ENCODE assay signal across 7 cellular contexts in genomic region chr19:49916839-49917733, GRCh38. TPM values are rescaled to one million over a fixed set of nuclear protein-coding genes. Genes with fewer than 3 reads are reported as not detected.
DNase-seq lines count a peak whose midpoint lies in the region; ATAC-seq and TF ChIP-seq lines count a peak whose summit lies in the region.
"Had no signal": no experiment of that assay in that cellular context is flagged by ENCODE, and none has a peak within 500 bp of the region (broad histone marks: within the 10 kb centered on the region; RNA-seq: fewer than 3 reads in every experiment).

No MANE protein-coding gene starts in this region.

- ATAC-seq in GM23338 (peak; percentile 45), activated B cell treated with CpG ODN at 0.5 μM for 24 hours (ENCODE audit: low read depth) (peak; percentile 74)
- ATAC-seq: left ventricle myocardium superior had no signal

- H3K4me2 ChIP-seq in GM23338, result no peak overlapping the region

- TF ChIP-seq POLR2A in ovary (IDR thresholded peaks at IDR 0.05) (no peak), stomach (IDR thresholded peaks at IDR 0.05) (no peak)

- 0 out of 2 replicates have a peak, but pooled peaks cover 15% of the 10 kb centered on the region for H3F3A ChIP-seq in GM23338 (replicated peaks; ENCODE audit: low read depth)

- peaks cover 2% of the 10 kb centered on the region; the same call in 1 of the 2 replicates for H3K4me1 ChIP-seq in GM23338 (ENCODE audit: insufficient read depth)
- H3K4me1 ChIP-seq in ovary (ENCODE audit: insufficient read depth), result peaks cover 9% of the 10 kb centered on the region
- peaks cover 0 to 3% (median 0%) of the 10 kb centered on the region in 4 donors for H3K4me1 ChIP-seq in stomach

- DNase-seq in GM23338 (ENCODE audit: low spot score) (peak; percentile 66), activated B cell treated with CpG ODN at 0.5 μM for 24 hours (peak; percentile 41), ovary (no peak), stomach (no peak), putamen (ENCODE audit: low spot score) (no peak)
- DNase-seq: left ventricle myocardium superior had no signal

- H3K9me3 Mint-ChIP-seq in GM23338 (peaks cover 5% of the 10 kb centered on the region), activated B cell treated with CpG ODN at 0.5 μM for 24 hours (no peaks in the 10 kb centered on the region), nephron (peaks cover 3% of the 10 kb centered on the region)

- peaks cover 26% of the 10 kb centered on the region for H3K4me1 Mint-ChIP-seq in GM23338
- H3K4me1 Mint-ChIP-seq in activated B cell treated with CpG ODN at 0.5 μM for 24 hours, result peaks cover 77% of the 10 kb centered on the region
- peaks cover 18% of the 10 kb centered on the region for H3K4me1 Mint-ChIP-seq in nephron

- H3K27me3 Mint-ChIP-seq in GM23338 (ENCODE audit: insufficient read depth, low read depth, poor library complexity), result peaks cover 29% of the 10 kb centered on the region
- no peaks in the 10 kb centered on the region for H3K27me3 Mint-ChIP-seq in activated B cell treated with CpG ODN at 0.5 μM for 24 hours
- no peaks in the 10 kb centered on the region for H3K27me3 Mint-ChIP-seq in nephron (ENCODE audit: low read depth)

- H4K20me1 ChIP-seq in GM23338 (replicated peaks; ENCODE audit: insufficient read depth), result peaks cover 74% of the 10 kb centered on the region

- no peak overlapping the region for H3K27ac ChIP-seq in GM23338 (ENCODE audit: low read depth)
- no peak overlapping the region for H3K27ac ChIP-seq in ovary
- no peak overlapping the region for H3K27ac ChIP-seq in stomach

- no peak overlapping the region for H3K4me3 Mint-ChIP-seq in GM23338
- H3K4me3 Mint-ChIP-seq in activated B cell treated with CpG ODN at 0.5 μM for 24 hours, result peak overlapping the region; percentile 77
- H3K4me3 Mint-ChIP-seq in nephron, result peak overlapping the region in 1 of 3 experiments; percentile 44

- POLR2A ChIA-PET in activated B cell treated with CpG ODN at 0.5 μM for 24 hours (lab: Charles Lee), result interaction anchor here (0.6 to 14.0 kb wide), 14 partner anchors 8 to 1596 kb away, joined by 3 to 317 read pairs (median 7); partner anchors contain the start of genes AKT1S1, ATF5, IL4I1 and NUP62

- TF ChIP-seq CTCF in GM23338 (conservative IDR thresholded peaks at IDR 0.05; ENCODE audit: low read depth in 2 of 2), result peak; percentile 56 to 59
- TF ChIP-seq CTCF in activated B cell treated with CpG ODN at 0.5 μM for 24 hours (IDR thresholded peaks at IDR 0.05), result no peak
- TF ChIP-seq CTCF in nephron (IDR thresholded peaks at IDR 0.05; ENCODE audit: unreplicated experiment in 3 of 3), result peak; percentile 18 to 40 (median 25)
- no peak for TF ChIP-seq CTCF in ovary (IDR thresholded peaks at IDR 0.05)
- TF ChIP-seq CTCF in stomach (IDR thresholded peaks at IDR 0.05), result no peak

- H3K27ac Mint-ChIP-seq in GM23338 (peak overlapping the region; percentile 52; the same call in 1 of the 2 replicates), activated B cell treated with CpG ODN at 0.5 μM for 24 hours (peak overlapping the region; percentile 94), nephron (peak overlapping the region; percentile 23 to 61 (median 29))

- WGBS in ovary, 3 donors, result 85 to 87% (median 85%) methylated on average over 21 of the region's 21 CpGs
- 81 to 87% (median 84%) methylated on average over 21 of the region's 21 CpGs for WGBS in stomach, 5 donors

- intact Hi-C loops in activated B cell treated with CpG ODN at 0.5 μM for 24 hours (cut with micrococcal nuclease) (loop anchor here (1.0 to 2.0 kb wide), 3 partner anchors 14 to 27 kb away; no protein-coding TSS in a partner anchor), ovary (cut with DNase I) (no loop called here), stomach (cut with DNase I; ENCODE audit: low total_unique reads) (no loop called here)

- no peak overlapping the region for H2AFZ ChIP-seq in GM23338

- TF ChIP-seq EP300 in ovary (IDR thresholded peaks at IDR 0.05), result no peak
- no peak for TF ChIP-seq EP300 in stomach (IDR thresholded peaks at IDR 0.05)

- CTCF ChIA-PET in activated B cell treated with CpG ODN at 0.5 μM for 24 hours (lab: Charles Lee), result interaction anchor here (0.5 to 1.7 kb wide), 8 partner anchors 10 to 1655 kb away, joined by 3 to 16 read pairs (median 4); partner anchors contain the start of genes ATF5, IL4I1 and NUP62

- peaks cover 82% of the 10 kb centered on the region for H3K36me3 Mint-ChIP-seq in GM23338 (ENCODE audit: low read depth)
- H3K36me3 Mint-ChIP-seq in activated B cell treated with CpG ODN at 0.5 μM for 24 hours (ENCODE audit: low read depth), result peaks cover 74% of the 10 kb centered on the region
- peaks cover 62% of the 10 kb centered on the region for H3K36me3 Mint-ChIP-seq in nephron (ENCODE audit: low read depth)

- H3K9me2 ChIP-seq in GM23338 (ENCODE audit: insufficient read depth), result no peaks in the 10 kb centered on the region

- H3K27me3 ChIP-seq in GM23338 (ENCODE audit: insufficient read depth) (no peaks in the 10 kb centered on the region), ovary (no peaks in the 10 kb centered on the region), stomach (no peaks in the 10 kb centered on the region)

- peaks cover 84% of the 10 kb centered on the region for H3K79me2 ChIP-seq in GM23338 (replicated peaks; ENCODE audit: insufficient read depth)

- H3K36me3 ChIP-seq in GM23338 (ENCODE audit: insufficient read depth) (peaks cover 7% of the 10 kb centered on the region; the same call in 1 of the 2 replicates), ovary (no peaks in the 10 kb centered on the region), stomach (peaks cover 0 to 98% (median 78%) of the 10 kb centered on the region in 4 donors)

- H3K9me3 ChIP-seq in ovary (no peaks in the 10 kb centered on the region), stomach (no peaks in the 10 kb centered on the region)

- H3K4me3 ChIP-seq in GM23338 (no peak overlapping the region), ovary (no peak overlapping the region), stomach (no peak overlapping the region)

TF ChIP-seq in GM23338, 12 proteins besides CTCF, POLR2A, EP300 and RAD21 (continues in another document):
- TF ChIP-seq JUNB (IDR thresholded peaks at IDR 0.05; ENCODE audit: unreplicated experiment) (no peak), EZH2 (IDR thresholded peaks at IDR 0.05; ENCODE audit: low read depth, unreplicated experiment) (no peak), CREB1 (CRISPR knock-in tag; IDR thresholded peaks at IDR 0.05; ENCODE audit: low read depth) (no peak)

RNA-seq across cellular contexts. Expression of gene ATF5, which starts 11.9 kb away (rescaled TPM):
- total RNA-seq in GM23338 (2014; rRNA removed; shearing (Covaris generic)), result 7.4 and 8.2 TPM in 2 replicates
- polyA plus RNA-seq in GM23338 (2016; fragmentation: Nextera tagmentation; extraction: Ambion mirVana) (9.6 and 10.3 TPM in 2 replicates), ovary (10 to 100 TPM; 17.3 to 20.1 TPM), stomach (10 to 100 TPM; 20.0 to 40.3 (median 20.5) TPM)
- total RNA-seq in activated B cell treated with CpG ODN at 0.5 μM for 24 hours (198 and 199 TPM in 2 replicates), ovary (10 to 100 TPM in 5 of 7 donors, 1 to 10 TPM in 2; 4.3 to 23.5 (median 16.0) TPM), stomach (10 to 100 TPM in 1 of 5 donors, 1 to 10 TPM in 4; 2.2 to 13.9 (median 5.1) TPM)

RNA-seq across cellular contexts. Expression of gene NUP62, which starts 12.2 kb away (rescaled TPM):
- 87.7 and 99.4 TPM in 2 replicates for total RNA-seq in GM23338 (2014; rRNA removed; shearing (Covaris generic))
- polyA plus RNA-seq in GM23338 (2016; fragmentation: Nextera tagmentation; extraction: Ambion mirVana) (54.0 and 55.5 TPM in 2 replicates), ovary (10 to 100 TPM; 19.0 to 27.3 TPM), stomach (10 to 100 TPM; 13.7 to 17.0 (median 15.9) TPM)
- total RNA-seq in activated B cell treated with CpG ODN at 0.5 μM for 24 hours (96.8 and 114 TPM in 2 replicates), ovary (10 to 100 TPM; 18.7 to 47.7 (median 38.5) TPM), stomach (10 to 100 TPM in 3 of 5 donors, 1 to 10 TPM in 2; 5.3 to 58.0 (median 14.5) TPM)

RNA-seq across cellular contexts. Expression of gene IL4I1, which starts 20.4 kb away (rescaled TPM):
- total RNA-seq in GM23338 (2014; rRNA removed; shearing (Covaris generic)), result 0.50 and 0.69 TPM in 2 replicates
- 0.57 and 0.60 TPM in 2 replicates for polyA plus RNA-seq in GM23338 (2016; fragmentation: Nextera tagmentation; extraction: Ambion mirVana)
- 24.0 and 25.5 TPM in 2 replicates for total RNA-seq in activated B cell treated with CpG ODN at 0.5 μM for 24 hours
- total RNA-seq in ovary, result 1 to 10 TPM in 4 of 7 donors, under 1 TPM in 2, not detected in 1; 0.24 to 4.3 (median 1.3) TPM
- under 1 TPM; 0.35 to 0.43 TPM for polyA plus RNA-seq in ovary
- under 1 TPM in 3 of 5 donors, not detected in 2; 0.45 to 0.73 (median 0.58) TPM for total RNA-seq in stomach
- polyA plus RNA-seq in stomach, result 1 to 10 TPM in 1 of 3 donors, under 1 TPM in 2; 0.56 to 1.1 (median 0.76) TPM
- total RNA-seq: left ventricle myocardium superior had no signal

RNA-seq across cellular contexts. Expression of gene TBC1D17, which starts 39.6 kb away (rescaled TPM):
- 12.1 and 19.3 TPM in 2 replicates for total RNA-seq in GM23338 (2014; rRNA removed; shearing (Covaris generic))
- polyA plus RNA-seq in GM23338 (2016; fragmentation: Nextera tagmentation; extraction: Ambion mirVana), result 39.5 and 43.1 TPM in 2 replicates
- total RNA-seq in activated B cell treated with CpG ODN at 0.5 μM for 24 hours, result 51.1 and 57.0 TPM in 2 replicates
- 10 to 100 TPM; 23.1 to 77.5 (median 49.8) TPM for total RNA-seq in ovary
- 10 to 100 TPM; 41.3 to 66.9 TPM for polyA plus RNA-seq in ovary
- total RNA-seq in stomach, result 10 to 100 TPM; 10.5 to 77.1 (median 42.4) TPM
- polyA plus RNA-seq in stomach, result 10 to 100 TPM; 33.5 to 33.6 (median 33.6) TPM

RNA-seq across cellular contexts. Expression of gene AKT1S1, which starts 39.9 kb away (rescaled TPM):
- 15.7 and 21.5 TPM in 2 replicates for total RNA-seq in GM23338 (2014; rRNA removed; shearing (Covaris generic))
- 28.0 and 28.6 TPM in 2 replicates for polyA plus RNA-seq in GM23338 (2016; fragmentation: Nextera tagmentation; extraction: Ambion mirVana)
- total RNA-seq in activated B cell treated with CpG ODN at 0.5 μM for 24 hours, result 21.3 and 28.7 TPM in 2 replicates
- total RNA-seq in ovary, result 10 to 100 TPM; 10.6 to 45.3 (median 30.0) TPM
- 10 to 100 TPM; 24.3 to 34.8 TPM for polyA plus RNA-seq in ovary
- 10 to 100 TPM in 4 of 5 donors, 1 to 10 TPM in 1; 3.5 to 63.7 (median 10.7) TPM for total RNA-seq in stomach
- polyA plus RNA-seq in stomach, result 10 to 100 TPM; 35.5 to 41.0 (median 38.3) TPM

Comparison
In these comparisons a context has a peak if more than half of its experiments do, and no peak if none do; other contexts are left out.
1. DNase-seq: peak in GM23338 (single experiment) and activated B cell treated with CpG ODN at 0.5 μM for 24 hours (single experiment); none in ovary (0 of 5), stomach (single experiment) and putamen (single experiment).
2. H3K27ac Mint-ChIP-seq: peak in every context shown above with its lines; median percentile 94 in activated B cell treated with CpG ODN at 0.5 μM for 24 hours; 52 in GM23338; 29 in nephron.
3. CTCF ChIP-seq: peak in GM23338 (2 of 2) and nephron (3 of 3); none in activated B cell treated with CpG ODN at 0.5 μM for 24 hours (single experiment), ovary (0 of 3) and stomach (0 of 7).